In the genomic region with DNA sequence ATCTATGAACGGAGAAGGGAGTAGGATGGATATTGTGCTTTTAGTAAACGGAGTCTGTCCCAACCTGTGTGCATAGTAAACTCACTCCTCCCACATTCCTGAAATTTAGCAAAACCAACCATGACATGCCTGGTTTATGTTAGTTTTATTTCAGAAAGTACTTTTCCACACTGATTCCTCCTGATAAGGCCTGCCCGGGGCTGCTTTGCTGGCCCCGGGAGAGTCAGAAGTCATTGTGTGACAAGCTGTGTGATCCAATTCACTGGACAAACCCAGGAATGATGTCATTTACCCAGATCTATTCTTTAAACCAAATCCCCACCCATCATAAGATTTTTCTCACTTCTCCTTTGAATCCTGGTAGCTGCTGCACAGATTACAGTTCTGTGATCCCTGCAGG, we compare ENCODE assay signal across 9 cellular contexts.
DNase-seq lines count a peak whose midpoint lies in the region; ATAC-seq and TF ChIP-seq lines count a peak whose summit lies in the region.
"Had no signal": no experiment of that assay in that cellular context is flagged by ENCODE, and none has a peak within 500 bp of the region (broad histone marks: within the 10 kb centered on the region; RNA-seq: fewer than 3 reads in every experiment).

No MANE protein-coding gene starts in this region.

- H3K9me3 ChIP-seq in RWPE2 (ENCODE audit: severe bottlenecking), result no peaks in the 10 kb centered on the region
- no peaks in the 10 kb centered on the region for H3K9me3 ChIP-seq in esophagus (ENCODE audit: control insufficient read depth in 2 of 2, insufficient read depth in 1 of 2, low read depth in 1 of 2, low read length in 1 of 2)

- no peaks in the 10 kb centered on the region for H3K27me3 Mint-ChIP-seq in type B pancreatic cell

- H3K27me3 ChIP-seq in RWPE2 (ENCODE audit: insufficient read depth, poor library complexity, severe bottlenecking) (no peaks in the 10 kb centered on the region), esophagus (ENCODE audit: control insufficient read depth in 1 of 2, insufficient read depth in 2 of 2, low read length in 2 of 2) (no peaks in the 10 kb centered on the region)

- peak overlapping the region; percentile 56 for H3K27ac ChIP-seq in RWPE2 (ENCODE audit: poor library complexity, severe bottlenecking)
- peak overlapping the region; percentile 3 to 53 for H3K27ac ChIP-seq in esophagus (ENCODE audit: low read depth in 2 of 2, low read length in 1 of 2)

- no peaks in the 10 kb centered on the region for H3K36me3 ChIP-seq in RWPE2 (ENCODE audit: low read depth)
- H3K36me3 ChIP-seq in esophagus (ENCODE audit: control insufficient read depth in 2 of 2, insufficient read depth in 2 of 2, low read length in 1 of 2), result no peaks in the 10 kb centered on the region

- H3K9me3 Mint-ChIP-seq in type B pancreatic cell, result no peaks in the 10 kb centered on the region

- H3K4me3 ChIP-seq in RWPE2 (ENCODE audit: severe bottlenecking), result no peak overlapping the region
- H3K4me3 ChIP-seq in esophagus (ENCODE audit: low read depth in 1 of 2, low read length in 2 of 2), result no peak overlapping the region

- peak; percentile 83 for ATAC-seq in RWPE2 (ENCODE audit: low read depth)

- peaks cover 62% of the 10 kb centered on the region for H3K4me1 Mint-ChIP-seq in type B pancreatic cell (ENCODE audit: unreplicated experiment)

- peaks cover 16% of the 10 kb centered on the region for H3K4me1 ChIP-seq in RWPE2 (ENCODE audit: insufficient read depth, poor library complexity, severe bottlenecking)
- H3K4me1 ChIP-seq in esophagus (ENCODE audit: control insufficient read depth in 2 of 2, insufficient read depth in 2 of 2, low read length in 1 of 2), result no peaks in the 10 kb centered on the region

- H3K36me3 Mint-ChIP-seq in type B pancreatic cell, result peaks cover 18% of the 10 kb centered on the region

- no peak for TF ChIP-seq CTCF in RWPE2 (IDR thresholded peaks at IDR 0.05; ENCODE audit: poor library complexity, severe bottlenecking)
- TF ChIP-seq CTCF in type B pancreatic cell (conservative IDR thresholded peaks at IDR 0.05), result no peak

- H3K4me3 Mint-ChIP-seq in type B pancreatic cell, result peak overlapping the region; percentile 70

- DNase-seq in RWPE2 (ENCODE audit: low spot score) (no peak), medulla oblongata (ENCODE audit: extremely low spot score) (peak; percentile 20), type B pancreatic cell (ENCODE audit: extremely low spot score, unreplicated experiment) (no peak), NOMO-1 treated with DMSO at 0.1 percent for 48 hours (lab: John Stamatoyannopoulos, UW; ENCODE audit: unreplicated experiment) (no peak)
- no peak for DNase-seq in effector CD8-positive, alpha-beta T cell (lab: John Stamatoyannopoulos, UW)
- no peak for DNase-seq in stimulated activated CD4-positive, alpha-beta T cell treated with anti-CD3 and anti-CD28 coated beads, Interleukin-4, amount 100 ng/mL, for 1 hour
- DNase-seq: SHP77; stimulated activated CD4-positive, alpha-beta T cell treated with anti-CD3 and anti-CD28 coated beads, Interleukin-4, amount 100 ng/mL, for 4 hours had no signal

- H3K27ac Mint-ChIP-seq in type B pancreatic cell, result peak overlapping the region; percentile 87

- 22 to 42% methylated on average over 4 of the region's 4 CpGs for WGBS in esophagus, 2 donors
